In the genomic region with DNA sequence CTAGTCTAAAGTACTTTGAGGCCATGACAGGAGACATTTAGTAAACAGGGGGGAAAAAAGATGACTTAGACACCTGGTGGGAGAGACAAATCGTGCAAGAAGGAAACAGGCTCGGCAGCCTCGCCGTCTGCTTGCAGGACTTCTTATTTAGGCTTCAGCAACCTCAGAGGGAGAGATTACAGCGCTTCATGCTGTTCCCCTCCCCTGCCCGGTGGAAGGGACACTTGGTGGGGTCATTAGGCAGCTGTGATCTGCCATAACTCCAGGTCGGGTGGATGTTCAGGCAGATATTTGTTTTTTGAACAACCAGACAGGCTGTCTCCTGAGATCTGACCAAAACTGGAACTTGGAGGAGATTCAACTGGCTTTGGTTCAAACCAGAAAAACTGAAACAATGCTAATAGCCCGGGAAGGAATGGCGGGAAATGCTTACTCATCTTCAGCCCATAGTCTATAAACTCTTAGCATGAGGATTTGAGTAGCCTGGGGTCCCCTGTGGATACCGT, we compare ENCODE assay signal across 8 cellular contexts. TPM values are rescaled to one million over a fixed set of nuclear protein-coding genes. Genes with fewer than 3 reads are reported as not detected.
DNase-seq lines count a peak whose midpoint lies in the region; ATAC-seq and TF ChIP-seq lines count a peak whose summit lies in the region.
"Had no signal": no experiment of that assay in that cellular context is flagged by ENCODE, and none has a peak within 500 bp of the region (broad histone marks: within the 10 kb centered on the region; RNA-seq: fewer than 3 reads in every experiment).

No MANE protein-coding gene starts in this region.

- in situ Hi-C loops in brain microvascular endothelial cell (cut with HindIII; ENCODE audit: low pct_ligation_motif_present, low sequenced_read_pairs): no loop called here

- no peaks in the 10 kb centered on the region for H3K27me3 ChIP-seq in brain microvascular endothelial cell (replicated peaks)
- H3K27me3 ChIP-seq in left lung: no peaks in the 10 kb centered on the region
- no peaks in the 10 kb centered on the region for H3K27me3 ChIP-seq in upper lobe of left lung

- intact Hi-C loops in left lung (cut with DNase I): no loop called here

- DNase-seq in LHCN-M2 (ENCODE audit: low read depth): peak; percentile 91
- peak; percentile 86 for DNase-seq in brain microvascular endothelial cell
- peak in 1 of 2 donors; percentile 62 for DNase-seq in left lung
- DNase-seq in upper lobe of left lung: no peak

- 21 to 22% methylated on average over 10 of the region's 10 CpGs for WGBS in upper lobe of left lung, 2 donors

- peaks cover 4 to 19% of the 10 kb centered on the region in 2 donors for H3K4me1 ChIP-seq in left lung
- H3K4me1 ChIP-seq in upper lobe of left lung: peaks cover 9 to 33% (median 13%) of the 10 kb centered on the region in 4 donors

- H3K9me3 ChIP-seq in left lung (no peaks in the 10 kb centered on the region), upper lobe of left lung (no peaks in the 10 kb centered on the region)

- ATAC-seq in left lung (peak; percentile 67), upper lobe of left lung (ENCODE audit: low FRiP score in 2 of 2) (peak in 1 of 2 donors; percentile 81), HG03460 (IDR thresholded peaks at IDR 0.05; ENCODE audit: unreplicated experiment) (no peak), HG03432 (IDR thresholded peaks at IDR 0.05; ENCODE audit: unreplicated experiment) (no peak), HG03045 (IDR thresholded peaks at IDR 0.05; ENCODE audit: unreplicated experiment) (no peak)

- TF ChIP-seq POLR2A in upper lobe of left lung (IDR thresholded peaks at IDR 0.05): no peak

- peak overlapping the region; percentile 42 for H3K27ac ChIP-seq in brain microvascular endothelial cell
- H3K27ac ChIP-seq in left lung: peak overlapping the region; percentile 66 to 71
- H3K27ac ChIP-seq in upper lobe of left lung: peak overlapping the region; percentile 57 to 83 (median 76)
- H3K27ac ChIP-seq: epithelial cell of prostate had no signal

- TF ChIP-seq CTCF in brain microvascular endothelial cell (IDR thresholded peaks at IDR 0.05; ENCODE audit: low read depth, low read length, missing control alignments): no peak
- TF ChIP-seq CTCF in left lung (IDR thresholded peaks at IDR 0.05): no peak
- TF ChIP-seq CTCF in upper lobe of left lung (IDR thresholded peaks at IDR 0.05): no peak

- H3K36me3 ChIP-seq in brain microvascular endothelial cell (replicated peaks) (no peaks in the 10 kb centered on the region), left lung (no peaks in the 10 kb centered on the region), upper lobe of left lung (no peaks in the 10 kb centered on the region)

- H3K4me3 ChIP-seq in brain microvascular endothelial cell (ENCODE audit: low read depth, low read length) (no peak overlapping the region), left lung (no peak overlapping the region), upper lobe of left lung (peak overlapping the region in 2 of 4 donors; percentile 19 to 25)

- TF ChIP-seq EP300 in upper lobe of left lung (IDR thresholded peaks at IDR 0.05): no peak

RNA-seq across cellular contexts. Expression of a gene that starts 38.1 kb away (rescaled TPM):
- not detected in 2 replicates for total RNA-seq in LHCN-M2 (2014; rRNA removed)
- not detected for polyA plus RNA-seq in LHCN-M2 (2012)
- total RNA-seq in left lung: 1 to 10 TPM; 3.1 to 9.4 TPM
- total RNA-seq in upper lobe of left lung: 1 to 10 TPM in 5 of 6 donors, under 1 TPM in 1; 1.00 to 4.8 (median 1.9) TPM

Comparison
In these comparisons a context has a peak if more than half of its experiments do, and no peak if none do; other contexts are left out.
1. DNase-seq: peak in LHCN-M2 (single experiment) and brain microvascular endothelial cell (single experiment); none in upper lobe of left lung (0 of 2).
2. Peak in every context shown above with its lines, with median percentiles within 50 percentile points of each other: H3K27ac ChIP-seq.